ENCODE assay signal across 8 cellular contexts in genomic region chr10:100185364-100186252, GRCh38. TPM values are rescaled to one million over a fixed set of nuclear protein-coding genes. Genes with fewer than 3 reads are reported as not detected.
DNase-seq lines count a peak whose midpoint lies in the region; TF ChIP-seq lines count a peak whose summit lies in the region.

ERLIN1 (minus strand) TSS chr10:100186029; CDS start chr10:100185626, 403 bp downstream.

- H3K9me2 ChIP-seq in SK-N-SH, result no peaks in the 10 kb centered on the region

- H3K27me3 ChIP-seq in SK-N-SH (ENCODE audit: insufficient read depth) (no peaks in the 10 kb centered on the region), suprapubic skin (no peaks in the 10 kb centered on the region)

- H3K9me3 ChIP-seq in SK-N-SH (no peaks in the 10 kb centered on the region), suprapubic skin (no peaks in the 10 kb centered on the region)

- H3K9ac ChIP-seq in SK-N-SH, result peak within 1 kb of the TSS; percentile 87

- TF ChIP-seq POLR2A in NB4 (IDR thresholded peaks at IDR 0.05; ENCODE audit: extremely low read depth, insufficient read length) (peak; percentile 91), suprapubic skin (IDR thresholded peaks at IDR 0.05) (peak in 1 of 2 donors; percentile 36)

- H3K4me3 ChIP-seq in HFF-Myc (replicated peaks; ENCODE audit: low read depth, low read length), result peak within 1 kb of the TSS; percentile 97
- H3K4me3 ChIP-seq in NB4 (ENCODE audit: low read depth, low read length), result peak within 1 kb of the TSS; percentile 79
- peak within 1 kb of the TSS; percentile 95 to 96 for H3K4me3 ChIP-seq in SK-N-SH (ENCODE audit: low read depth in 2 of 2, low read length in 1 of 2)
- peak within 1 kb of the TSS; percentile 95 for H3K4me3 ChIP-seq in suprapubic skin

- H2AFZ ChIP-seq in SK-N-SH (ENCODE audit: low read depth), result peak within 1 kb of the TSS; percentile 93

- peak within 1 kb of the TSS; percentile 81 for H3K4me2 ChIP-seq in SK-N-SH

- peaks cover 85% of the 10 kb centered on the region for H3K79me2 ChIP-seq in SK-N-SH (ENCODE audit: insufficient read depth)

- under 1% methylated on average over 39 of the region's 65 CpGs for WGBS in SK-N-SH (ENCODE audit: low lambda C conversion rate)
- WGBS in suprapubic skin, result under 1% methylated on average over 32 of the region's 65 CpGs

- peak within 1 kb of the TSS; percentile 55 to 93 for H3K27ac ChIP-seq in SK-N-SH (ENCODE audit: low read depth in 2 of 2, low read length in 1 of 2)
- peak within 1 kb of the TSS; percentile 94 for H3K27ac ChIP-seq in suprapubic skin

- H3K36me3 ChIP-seq in SK-N-SH (replicated peaks in 1 of 2; ENCODE audit: control insufficient read depth in 1 of 2, insufficient read depth in 2 of 2, low read length in 1 of 2) (peaks cover 46 to 51% of the 10 kb centered on the region in 2 experiments), suprapubic skin (peaks cover 15% of the 10 kb centered on the region)

- peaks cover 14 to 23% of the 10 kb centered on the region in 2 experiments; a peak in 3 of 4 replicates for H3K4me1 ChIP-seq in SK-N-SH (ENCODE audit: control insufficient read depth in 1 of 2, insufficient read depth in 2 of 2, low read depth in 1 of 2, low read length in 1 of 2)
- peaks cover 44% of the 10 kb centered on the region for H3K4me1 ChIP-seq in suprapubic skin

- POLR2A ChIA-PET in SK-N-SH (lab: Yijun Ruan, JAX), result interaction anchor here (0.9 kb wide), 1 partner anchor 12 kb away, joined by 4 read pairs; no protein-coding TSS in a partner anchor

- H3F3A ChIP-seq in SK-N-SH (replicated peaks; ENCODE audit: insufficient read depth), result peaks cover 10% of the 10 kb centered on the region

- TF ChIP-seq RAD21 in SK-N-SH (IDR thresholded peaks at IDR 0.05; ENCODE audit: low read length), result no peak; the same call in 1 of the 2 replicates

- TF ChIP-seq EP300 in SK-N-SH (IDR thresholded peaks at IDR 0.05; ENCODE audit: borderline replicate concordance in 1 of 2, low read depth in 1 of 2, low read length in 1 of 2) (no peak; a peak in 1 of 4 replicates), suprapubic skin (IDR thresholded peaks at IDR 0.05) (no peak)

- peak; percentile 57 for DNase-seq in GM04503 (ENCODE audit: low read depth)
- peak; percentile 52 for DNase-seq in HFF-Myc (ENCODE audit: extremely low read depth, low read depth)
- DNase-seq in NB4 (ENCODE audit: low read depth), result peak; percentile 98
- DNase-seq in SK-N-SH, result peak; percentile 97
- DNase-seq in activated naive CD4-positive, alpha-beta T cell treated with anti-CD3 and anti-CD28 coated beads, Interleukin-2, amount 50 U/mL, for 16 hours, result peak; percentile 98
- DNase-seq in globus pallidus (ENCODE audit: low spot score), result peak; percentile 90
- peak; percentile 85 for DNase-seq in occipital lobe (lab: John Stamatoyannopoulos, UW)
- DNase-seq in suprapubic skin (ENCODE audit: low spot score in 2 of 2), result peak; percentile 95

- CTCF ChIA-PET in SK-N-SH (lab: Yijun Ruan, JAX), result interaction anchor here (1.7 to 2.5 kb wide), 3 partner anchors 13 to 340 kb away, joined by 5 to 10 read pairs (median 6); no protein-coding TSS in a partner anchor

- no peak for TF ChIP-seq CTCF in HFF-Myc (IDR thresholded peaks at IDR 0.05; ENCODE audit: low read depth, low read length, missing control alignments)
- no peak for TF ChIP-seq CTCF in NB4 (IDR thresholded peaks at IDR 0.05; ENCODE audit: low read depth, low read length)
- TF ChIP-seq CTCF in SK-N-SH (IDR thresholded peaks at IDR 0.05), result no peak
- TF ChIP-seq CTCF in suprapubic skin (IDR thresholded peaks at IDR 0.05), result no peak

- no peaks in the 10 kb centered on the region for H4K20me1 ChIP-seq in SK-N-SH (ENCODE audit: insufficient read depth)

TF ChIP-seq in SK-N-SH, 30 proteins besides CTCF, POLR2A, EP300 and RAD21 (continues in another document):
- TF ChIP-seq ZBTB33 (IDR thresholded peaks at IDR 0.05; ENCODE audit: borderline replicate concordance, low read depth) (no peak), MAX (IDR thresholded peaks at IDR 0.05; ENCODE audit: low read depth) (peak; percentile 98), REST (IDR thresholded peaks at IDR 0.05; ENCODE audit: low read depth, low read length) (peak; percentile 59; the same call in 1 of the 2 replicates), SIN3A (IDR thresholded peaks at IDR 0.05; ENCODE audit: borderline replicate concordance, low read depth, low read length) (peak; percentile 87; the same call in 1 of the 2 replicates), FOSL2 (IDR thresholded peaks at IDR 0.05; ENCODE audit: borderline replicate concordance, low read depth) (peak; percentile 29; the same call in 1 of the 2 replicates), JUND (IDR thresholded peaks at IDR 0.05) (no peak; the same call in 1 of the 2 replicates), FOXM1 (IDR thresholded peaks at IDR 0.05; ENCODE audit: low read depth) (no peak), CHD2 (IDR thresholded peaks at IDR 0.05; ENCODE audit: low read length, partially characterized antibody) (peak; percentile 57), SMC3 (IDR thresholded peaks at IDR 0.05; ENCODE audit: low read depth, low read length) (no peak), TEAD4 (IDR thresholded peaks at IDR 0.05; ENCODE audit: borderline replicate concordance, insufficient read depth) (no peak), RCOR1 (IDR thresholded peaks at IDR 0.05; ENCODE audit: low read length) (no peak), TCF12 (IDR thresholded peaks at IDR 0.05) (no peak), POLR2AphosphoS5 (IDR thresholded peaks at IDR 0.05; ENCODE audit: low read depth, low read length) (peak; percentile 87), NFIC (IDR thresholded peaks at IDR 0.05; ENCODE audit: borderline replicate concordance) (0 out of 2 replicates have a peak, but pooled peaks have one; percentile 49), RXRA (IDR thresholded peaks at IDR 0.05; ENCODE audit: borderline replicate concordance, low read depth) (no peak), NRF1 (IDR thresholded peaks at IDR 0.05; ENCODE audit: low read depth, low read length) (peak; percentile 91), PBX3 (IDR thresholded peaks at IDR 0.05) (no peak), YY1 (IDR thresholded peaks at IDR 0.05; ENCODE audit: low read depth) (no peak), TAF1 (IDR thresholded peaks at IDR 0.05; ENCODE audit: borderline replicate concordance, low read depth, low read length) (peak; percentile 81), MXI1 (IDR thresholded peaks at IDR 0.05; ENCODE audit: low read depth, low read length) (peak; percentile 98), GABPA (IDR thresholded peaks at IDR 0.05; ENCODE audit: low read depth) (no peak)

RNA-seq across cellular contexts. Expression of gene ERLIN1, which starts in this region (rescaled TPM):
- polyA plus RNA-seq in SK-N-SH (2012; rRNA removed), result 43.8 and 46.7 TPM in 2 replicates
- polyA plus RNA-seq in SK-N-SH (2012; cell fraction: cytosol; rRNA removed), result 47.6 and 51.8 TPM in 2 replicates
- 9.3 and 23.7 TPM in 2 replicates for polyA plus RNA-seq in SK-N-SH (2012; cell fraction: nucleus; rRNA removed)
- total RNA-seq in occipital lobe (9.8 TPM), suprapubic skin (10 to 100 TPM; 23.3 to 38.2 (median 27.9) TPM)

Comparison
In these comparisons a context has a peak if more than half of its experiments do, and no peak if none do; other contexts are left out.
1. Peak in every context shown above with its lines: DNase-seq, H3K4me3 ChIP-seq and H3K27ac ChIP-seq.